ENCODE assay signal across 16 cellular contexts in genomic region chr15:95429345-95429744, GRCh38.
"Had no signal": no experiment of that assay in that cellular context is flagged by ENCODE, and none has a peak within 500 bp of the region (broad histone marks: within the 10 kb centered on the region; RNA-seq: fewer than 3 reads in every experiment).

No MANE protein-coding gene starts in this region.

- DNase-seq: activated B cell treated with CpG ODN at 0.5 μM for 24 hours; activated CD4-positive, alpha-beta T cell treated with anti-CD3 and anti-CD28 coated beads, Interleukin-2, amount 50 U/mL, for 1 hour; activated naive CD4-positive, alpha-beta T cell treated with anti-CD3 and anti-CD28 coated beads, Interleukin-2, amount 50 U/mL, for 16 hours; amniotic stem cell; cerebellar nuclear complex; foreskin fibroblast; heart right ventricle; lower lobe of right lung; spleen; stimulated activated CD4-positive, alpha-beta T cell treated with anti-CD3 and anti-CD28 coated beads, Interleukin-1b, Interleukin-23, amount 100 ng/mL, for 48 hours; stimulated activated naive CD4-positive, alpha-beta T cell treated with Interleukin-2 at 50 U/mL for 16 hours; T-helper 17 cell had no signal

- H3K9me3 ChIP-seq: body of pancreas had no signal

- ATAC-seq: body of pancreas, esophagus mucosa, heart right ventricle, lower lobe of right lung, right cardiac atrium, T-helper 17 cell had no signal

- H3K4me3 ChIP-seq: body of pancreas, heart right ventricle, lower lobe of right lung, spleen had no signal

- H3K36me3 ChIP-seq: heart right ventricle, lower lobe of right lung, neutrophil, spleen had no signal

- H3K27ac ChIP-seq: body of pancreas, heart right ventricle, lower lobe of right lung, neutrophil, spleen had no signal

- H3K4me1 ChIP-seq: body of pancreas, lower lobe of right lung, spleen had no signal

- H3K27me3 ChIP-seq: body of pancreas, heart right ventricle, neutrophil, spleen had no signal
